Comparison of ENCODE assay signal across 8 cellular contexts in genomic region chr7:25028370-25028971, GRCh38. TPM values are rescaled to one million over a fixed set of nuclear protein-coding genes. Genes with fewer than 3 reads are reported as not detected.
DNase-seq lines count a peak whose midpoint lies in the region; ATAC-seq and TF ChIP-seq lines count a peak whose summit lies in the region.

No MANE protein-coding gene starts in this region.

- peak; percentile 79 for ATAC-seq in activated naive CD8-positive, alpha-beta T cell treated with anti-CD3 and anti-CD28 coated beads, Interleukin-2, amount 10 ng/mL, durations not matched to agents 7 days and 5 days (ENCODE audit: low read depth)
- peak; percentile 45 to 53 (median 47) for ATAC-seq in natural killer cell

- POLR2A ChIA-PET in activated naive CD8-positive, alpha-beta T cell treated with anti-CD3 and anti-CD28 coated beads, Interleukin-2, amount 10 ng/mL, durations not matched to agents 7 days and 5 days (lab: Charles Lee) = interaction anchor here (1.4 to 2.1 kb wide), 2 partner anchors 47 to 208 kb away, joined by 4 to 8 read pairs; partner anchors contain the start of gene OSBPL3

- H3K4me3 Mint-ChIP-seq in activated naive CD8-positive, alpha-beta T cell treated with anti-CD3 and anti-CD28 coated beads, Interleukin-2, amount 10 ng/mL, durations not matched to agents 7 days and 5 days = peak overlapping the region; percentile 58
- H3K4me3 Mint-ChIP-seq in natural killer cell (peak overlapping the region; percentile 60), CD14-positive monocyte (no peak overlapping the region)

- no peaks in the 10 kb centered on the region for H3K9me3 ChIP-seq in thyroid gland

- no peak for TF ChIP-seq POLR2A in thyroid gland (IDR thresholded peaks at IDR 0.05)

- H3K4me1 Mint-ChIP-seq in activated naive CD8-positive, alpha-beta T cell treated with anti-CD3 and anti-CD28 coated beads, Interleukin-2, amount 10 ng/mL, durations not matched to agents 7 days and 5 days = peaks cover 28% of the 10 kb centered on the region
- H3K4me1 Mint-ChIP-seq in natural killer cell (peaks cover 15 to 20% of the 10 kb centered on the region in 2 donors), CD14-positive monocyte (no peaks in the 10 kb centered on the region)

- WGBS in thyroid gland, 2 donors = 64 to 68% methylated on average over 8 of the region's 8 CpGs

- intact Hi-C loops in natural killer cell (cut with micrococcal nuclease) (no loop called here), thyroid gland (cut with DNase I) (no loop called here), CD14-positive monocyte (cut with micrococcal nuclease) (no loop called here)

- H3K36me3 Mint-ChIP-seq in activated naive CD8-positive, alpha-beta T cell treated with anti-CD3 and anti-CD28 coated beads, Interleukin-2, amount 10 ng/mL, durations not matched to agents 7 days and 5 days = no peaks in the 10 kb centered on the region
- no peaks in the 10 kb centered on the region for H3K36me3 Mint-ChIP-seq in natural killer cell
- H3K36me3 Mint-ChIP-seq in CD14-positive monocyte = no peaks in the 10 kb centered on the region

- peaks cover 4% of the 10 kb centered on the region for H3K27me3 Mint-ChIP-seq in activated naive CD8-positive, alpha-beta T cell treated with anti-CD3 and anti-CD28 coated beads, Interleukin-2, amount 10 ng/mL, durations not matched to agents 7 days and 5 days
- H3K27me3 Mint-ChIP-seq in natural killer cell (ENCODE audit: low read depth in 2 of 2) (peaks cover 9 to 14% of the 10 kb centered on the region in 2 donors), CD14-positive monocyte (ENCODE audit: low read depth in 3 of 3) (peaks cover 3 to 8% (median 7%) of the 10 kb centered on the region in 3 donors)

- no peak overlapping the region for H3K4me3 ChIP-seq in thyroid gland (replicated peaks in 1 of 3)

- peak; percentile 92 for DNase-seq in ELR (ENCODE audit: low read depth)
- peak; percentile 98 for DNase-seq in NCI-H748 (lab: John Stamatoyannopoulos, UW; ENCODE audit: unreplicated experiment)
- DNase-seq in activated naive CD8-positive, alpha-beta T cell treated with anti-CD3 and anti-CD28 coated beads, Interleukin-2, amount 10 ng/mL, durations not matched to agents 7 days and 5 days = no peak
- no peak for DNase-seq in natural killer cell
- DNase-seq in activated gamma-delta T cell (lab: John Stamatoyannopoulos, UW) = no peak
- no peak for DNase-seq in NCI-H82 treated with DMSO at 0.1 percent for 48 hours (lab: John Stamatoyannopoulos, UW; ENCODE audit: unreplicated experiment)
- DNase-seq in thyroid gland = no peak
- DNase-seq in CD14-positive monocyte (ENCODE audit: low spot score) = no peak

- no peak overlapping the region for H3K27ac ChIP-seq in thyroid gland

- H3K9me3 Mint-ChIP-seq in activated naive CD8-positive, alpha-beta T cell treated with anti-CD3 and anti-CD28 coated beads, Interleukin-2, amount 10 ng/mL, durations not matched to agents 7 days and 5 days = no peaks in the 10 kb centered on the region
- H3K9me3 Mint-ChIP-seq in natural killer cell = no peaks in the 10 kb centered on the region
- H3K9me3 Mint-ChIP-seq in CD14-positive monocyte = no peaks in the 10 kb centered on the region

- H3K27ac Mint-ChIP-seq in activated naive CD8-positive, alpha-beta T cell treated with anti-CD3 and anti-CD28 coated beads, Interleukin-2, amount 10 ng/mL, durations not matched to agents 7 days and 5 days = peak overlapping the region; percentile 85
- peak overlapping the region; percentile 65 to 72 for H3K27ac Mint-ChIP-seq in natural killer cell
- no peak overlapping the region for H3K27ac Mint-ChIP-seq in CD14-positive monocyte

- no peaks in the 10 kb centered on the region for H3K27me3 ChIP-seq in thyroid gland

- no peaks in the 10 kb centered on the region for H3K4me1 ChIP-seq in thyroid gland

- TF ChIP-seq CTCF in natural killer cell (IDR thresholded peaks at IDR 0.05) (no peak), thyroid gland (IDR thresholded peaks at IDR 0.05) (no peak), CD14-positive monocyte (IDR thresholded peaks at IDR 0.05) (no peak)

- no peaks in the 10 kb centered on the region for H3K36me3 ChIP-seq in thyroid gland

RNA-seq across cellular contexts. Expression of gene OSBPL3, which starts 48.5 kb away (rescaled TPM):
- total RNA-seq in activated naive CD8-positive, alpha-beta T cell treated with anti-CD3 and anti-CD28 coated beads, Interleukin-2, amount 10 ng/mL, durations not matched to agents 7 days and 5 days = 10 to 100 TPM; 47.8 to 60.1 TPM
- total RNA-seq in natural killer cell (10 to 100 TPM; 50.7 to 99.1 (median 65.1) TPM), thyroid gland (10 to 100 TPM; 22.1 to 41.7 (median 34.3) TPM)
- polyA plus RNA-seq in CD14-positive monocyte = 1 to 10 TPM; 2.6 to 3.7 TPM

Comparison
In these comparisons a context has a peak if more than half of its experiments do, and no peak if none do; other contexts are left out.
1. DNase-seq: peak in ELR (single experiment) and NCI-H748 (single experiment); none in activated naive CD8-positive, alpha-beta T cell treated with anti-CD3 and anti-CD28 coated beads, Interleukin-2, amount 10 ng/mL, durations not matched to agents 7 days and 5 days (single experiment), natural killer cell (single experiment), activated gamma-delta T cell (single experiment), NCI-H82 treated with DMSO at 0.1 percent for 48 hours (single experiment), thyroid gland (0 of 2) and CD14-positive monocyte (single experiment).
2. H3K27ac Mint-ChIP-seq: peak in activated naive CD8-positive, alpha-beta T cell treated with anti-CD3 and anti-CD28 coated beads, Interleukin-2, amount 10 ng/mL, durations not matched to agents 7 days and 5 days (single experiment) and natural killer cell (2 of 2); none in CD14-positive monocyte (0 of 7).
3. H3K4me3 Mint-ChIP-seq: peak in activated naive CD8-positive, alpha-beta T cell treated with anti-CD3 and anti-CD28 coated beads, Interleukin-2, amount 10 ng/mL, durations not matched to agents 7 days and 5 days (single experiment) and natural killer cell (single experiment); none in CD14-positive monocyte (0 of 2).